1 cellular context compared by ENCODE assay signal in genomic region chr21:33491373-33492102, GRCh38.
A peak's percentile ranks its signal among the peaks of the same experiment; 100 is the strongest.
TF ChIP-seq lines count a peak whose summit lies in the region.

Gene DNAJC28, minus strand, starts transcription at chr21:33491716. Its CDS starts 2,323 bp downstream, at chr21:33489393.

TF ChIP-seq in K562, 482 proteins besides CTCF, POLR2A, EP300 and RAD21 (continued from another document):
- TF ChIP-seq TRIM25 (IDR thresholded peaks at IDR 0.05; ENCODE audit: borderline replicate concordance) = 0 out of 2 replicates have a peak, but pooled peaks have one; percentile 50
- 0 out of 2 replicates have a peak, but pooled peaks have one; percentile 4 for TF ChIP-seq TAL1 (IDR thresholded peaks at IDR 0.05)
